Comparison of ENCODE assay signal across 8 cellular contexts in genomic region chr1:156160744-156161181, GRCh38.
DNase-seq lines count a peak whose midpoint lies in the region; ATAC-seq lines count a peak whose summit lies in the region.

No MANE protein-coding gene starts in this region.

- DNase-seq in CD1c-positive myeloid dendritic cell (ENCODE audit: extremely low spot score) (peak; percentile 70), NCI-H510A (lab: John Stamatoyannopoulos, UW) (peak; percentile 69), activated T-helper 1 cell treated with Interleukin-2 at 50 U/mL for 16 hours (ENCODE audit: low read depth) (peak; percentile 41), fibroblast of peridontal ligament (ENCODE audit: extremely low read depth) (peak; percentile 48), 8988T (no peak)
- peak in 5 of 6 experiments; percentile 28 to 70 (median 47) for DNase-seq in stimulated activated naive CD4-positive, alpha-beta T cell (lab: John Stamatoyannopoulos, UW)

- no peaks in the 10 kb centered on the region for H3K27me3 ChIP-seq in neuron (ENCODE audit: insufficient read depth, low read length)

- peak overlapping the region; percentile 0 for H2AFZ ChIP-seq in neuron (ENCODE audit: low read depth, low read length)

- no peak for ATAC-seq in HG02798 (IDR thresholded peaks at IDR 0.05; ENCODE audit: poor library complexity, unreplicated experiment)

- H3K4me3 ChIP-seq in neuron (ENCODE audit: low read length), result peak overlapping the region; percentile 17

- H3K36me3 ChIP-seq in neuron (ENCODE audit: insufficient read depth, low read length), result no peaks in the 10 kb centered on the region

- H3K4me1 ChIP-seq in neuron (ENCODE audit: insufficient read depth, low read length), result no peaks in the 10 kb centered on the region

- no peaks in the 10 kb centered on the region for H3K9me3 ChIP-seq in neuron (ENCODE audit: low read length)
